Comparison of ENCODE assay signal across 16 cellular contexts in the genomic region with DNA sequence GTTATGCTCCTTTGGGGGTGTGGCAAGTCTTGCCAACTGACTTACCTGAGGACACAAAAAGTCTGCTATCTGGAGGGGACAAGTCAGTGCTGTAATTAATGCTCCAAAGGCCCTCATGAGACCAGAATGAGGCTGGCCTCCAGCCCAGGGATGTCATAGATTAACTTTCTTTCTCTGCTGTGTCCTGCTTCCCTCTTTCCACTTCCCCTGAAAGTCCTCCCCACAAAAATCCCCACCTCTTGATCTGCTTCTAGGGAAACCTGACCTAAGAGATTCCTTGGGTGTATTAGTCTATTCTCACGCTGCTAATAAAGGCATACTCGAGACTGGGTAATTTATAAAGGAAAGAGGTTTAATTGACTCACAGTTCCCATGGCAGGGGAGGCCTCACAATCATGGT. TPM values are rescaled to one million over a fixed set of nuclear protein-coding genes. Genes with fewer than 3 reads are reported as not detected.
A peak's percentile ranks its signal among the peaks of the same experiment; 100 is the strongest.
DNase-seq lines count a peak whose midpoint lies in the region; ATAC-seq and TF ChIP-seq lines count a peak whose summit lies in the region.
"Had no signal": no experiment of that assay in that cellular context is flagged by ENCODE, and none has a peak within 500 bp of the region (broad histone marks: within the 10 kb centered on the region; RNA-seq: fewer than 3 reads in every experiment).

No MANE protein-coding gene starts in this region.

- TF ChIP-seq CTCF in chondrocyte (IDR thresholded peaks at IDR 0.05) (no peak), smooth muscle cell (IDR thresholded peaks at IDR 0.05; ENCODE audit: borderline replicate concordance, insufficient read depth, poor library complexity, severe bottlenecking) (no peak)

- no peaks in the 10 kb centered on the region for H3K27me3 ChIP-seq in smooth muscle cell (ENCODE audit: low read depth)
- H3K27me3 ChIP-seq: BLaER1 treated with 17β-estradiol and CSF1 and Interleukin-3, amounts not matched to agents 10 nM and 100 nM had no signal

- WGBS in smooth muscle cell (ENCODE audit: low lambda C conversion rate): 75% methylated on average over 2 of the region's 2 CpGs

- H3K79me2 ChIP-seq in smooth muscle cell (ENCODE audit: low read depth): no peaks in the 10 kb centered on the region

- peak overlapping the region; percentile 9 for H3K27ac Mint-ChIP-seq in activated naive CD8-positive, alpha-beta T cell treated with anti-CD3 and anti-CD28 coated beads, Interleukin-2, amount 50 U/mL, for 24 hours
- H3K27ac Mint-ChIP-seq in activated naive CD8-positive, alpha-beta T cell treated with anti-CD3 and anti-CD28 coated beads for 36 hours: no peak overlapping the region
- H3K27ac Mint-ChIP-seq in chondrocyte (ENCODE audit: unreplicated experiment): no peak overlapping the region

- H3K4me1 ChIP-seq in smooth muscle cell (ENCODE audit: low read depth): no peaks in the 10 kb centered on the region
- H3K4me1 ChIP-seq: BLaER1 treated with 17β-estradiol and CSF1 and Interleukin-3, amounts not matched to agents 10 nM and 100 nM; SJCRH30 had no signal

- no peak for ATAC-seq in activated naive CD8-positive, alpha-beta T cell treated with anti-CD3 and anti-CD28 coated beads, Interleukin-2, amount 50 U/mL, for 24 hours
- no peak for ATAC-seq in GM21825 (IDR thresholded peaks at IDR 0.05; ENCODE audit: unreplicated experiment)

- no peak overlapping the region for H3K27ac ChIP-seq in smooth muscle cell (ENCODE audit: low read depth)
- H3K27ac ChIP-seq: BLaER1 treated with 17β-estradiol and CSF1 and Interleukin-3, amounts not matched to agents 10 nM and 100 nM; KMS-11; SJCRH30 had no signal

- H3K27me3 Mint-ChIP-seq in activated naive CD8-positive, alpha-beta T cell treated with anti-CD3 and anti-CD28 coated beads, Interleukin-2, amount 50 U/mL, for 24 hours: no peaks in the 10 kb centered on the region
- no peaks in the 10 kb centered on the region for H3K27me3 Mint-ChIP-seq in activated naive CD8-positive, alpha-beta T cell treated with anti-CD3 and anti-CD28 coated beads for 36 hours
- H3K27me3 Mint-ChIP-seq in chondrocyte (ENCODE audit: low read depth): no peaks in the 10 kb centered on the region

- H3K4me2 ChIP-seq in smooth muscle cell: no peak overlapping the region
- H3K4me2 ChIP-seq: BLaER1 treated with 17β-estradiol and CSF1 and Interleukin-3, amounts not matched to agents 10 nM and 100 nM; KMS-11 had no signal

- H3K36me3 Mint-ChIP-seq in activated naive CD8-positive, alpha-beta T cell treated with anti-CD3 and anti-CD28 coated beads, Interleukin-2, amount 50 U/mL, for 24 hours (ENCODE audit: low read depth): peaks cover 15% of the 10 kb centered on the region
- peaks cover 10% of the 10 kb centered on the region for H3K36me3 Mint-ChIP-seq in activated naive CD8-positive, alpha-beta T cell treated with anti-CD3 and anti-CD28 coated beads for 36 hours
- peaks cover 4% of the 10 kb centered on the region for H3K36me3 Mint-ChIP-seq in chondrocyte (ENCODE audit: low read depth)

- no peak overlapping the region for H2AFZ ChIP-seq in smooth muscle cell (ENCODE audit: low read depth)

- no peak overlapping the region for H3K9ac ChIP-seq in smooth muscle cell (ENCODE audit: low read depth)
- H3K9ac ChIP-seq: BLaER1 treated with 17β-estradiol and CSF1 and Interleukin-3, amounts not matched to agents 10 nM and 100 nM; KMS-11 had no signal

- H3K36me3 ChIP-seq in smooth muscle cell (ENCODE audit: low read depth): no peaks in the 10 kb centered on the region
- H3K36me3 ChIP-seq: SJCRH30 had no signal

- no peaks in the 10 kb centered on the region for H3K9me3 ChIP-seq in smooth muscle cell (replicated peaks; ENCODE audit: low read depth)
- H3K9me3 ChIP-seq: SJCRH30 had no signal

- no peaks in the 10 kb centered on the region for H3F3A ChIP-seq in smooth muscle cell (ENCODE audit: low read depth)

- peaks cover 20% of the 10 kb centered on the region for H3K9me3 Mint-ChIP-seq in activated naive CD8-positive, alpha-beta T cell treated with anti-CD3 and anti-CD28 coated beads, Interleukin-2, amount 50 U/mL, for 24 hours
- H3K9me3 Mint-ChIP-seq in activated naive CD8-positive, alpha-beta T cell treated with anti-CD3 and anti-CD28 coated beads for 36 hours: peaks cover 9% of the 10 kb centered on the region
- peaks cover 11% of the 10 kb centered on the region for H3K9me3 Mint-ChIP-seq in chondrocyte (ENCODE audit: low read depth)

- H3K4me3 ChIP-seq in smooth muscle cell: no peak overlapping the region
- H3K4me3 ChIP-seq: BLaER1 treated with 17β-estradiol and CSF1 and Interleukin-3, amounts not matched to agents 10 nM and 100 nM; SJCRH30 had no signal

- H3K4me1 Mint-ChIP-seq in activated naive CD8-positive, alpha-beta T cell treated with anti-CD3 and anti-CD28 coated beads, Interleukin-2, amount 50 U/mL, for 24 hours: peaks cover 2% of the 10 kb centered on the region
- no peaks in the 10 kb centered on the region for H3K4me1 Mint-ChIP-seq in activated naive CD8-positive, alpha-beta T cell treated with anti-CD3 and anti-CD28 coated beads for 36 hours
- no peaks in the 10 kb centered on the region for H3K4me1 Mint-ChIP-seq in chondrocyte (ENCODE audit: low read depth)

- no peak overlapping the region for H3K4me3 Mint-ChIP-seq in activated naive CD8-positive, alpha-beta T cell treated with anti-CD3 and anti-CD28 coated beads, Interleukin-2, amount 50 U/mL, for 24 hours
- H3K4me3 Mint-ChIP-seq in activated naive CD8-positive, alpha-beta T cell treated with anti-CD3 and anti-CD28 coated beads for 36 hours: no peak overlapping the region
- H3K4me3 Mint-ChIP-seq in chondrocyte (ENCODE audit: unreplicated experiment): no peak overlapping the region

- H4K20me1 ChIP-seq in smooth muscle cell (ENCODE audit: low read depth): no peaks in the 10 kb centered on the region
- H4K20me1 ChIP-seq: BLaER1 treated with 17β-estradiol and CSF1 and Interleukin-3, amounts not matched to agents 10 nM and 100 nM had no signal

- no peak for DNase-seq in activated naive CD8-positive, alpha-beta T cell treated with anti-CD3 and anti-CD28 coated beads, Interleukin-2, amount 50 U/mL, for 24 hours
- no peak for DNase-seq in activated naive CD8-positive, alpha-beta T cell treated with anti-CD3 and anti-CD28 coated beads for 36 hours
- DNase-seq in chondrocyte (ENCODE audit: low spot score) (peak; percentile 2), mesenteric fat pad (ENCODE audit: low spot score) (peak; percentile 47), smooth muscle cell (lab: John Stamatoyannopoulos, UW; ENCODE audit: unreplicated experiment) (no peak), foreskin melanocyte (no peak)
- DNase-seq: CD8-positive, alpha-beta memory T cell; NCI-H1417; NCI-H187 treated with DMSO at 0.1 percent for 48 hours; NCI-H226; NCI-H524; NCI-H82; SJCRH30 had no signal

RNA-seq across cellular contexts. Expression of gene RUNX3, which starts 39.2 kb away (rescaled TPM):
- total RNA-seq in activated naive CD8-positive, alpha-beta T cell treated with anti-CD3 and anti-CD28 coated beads for 36 hours: 100 to 1,000 TPM; 144 TPM
- 1.8 to 2.9 TPM in 2 of 3 replicates, not detected in the other for total RNA-seq in chondrocyte
- 3.4 TPM for total RNA-seq in mesenteric fat pad
- total RNA-seq in smooth muscle cell: 2.3 and 4.5 TPM in 2 replicates
- polyA plus RNA-seq in smooth muscle cell: 6.5 and 8.2 TPM in 2 replicates

Comparison
In these comparisons a context has a peak if more than half of its experiments do, and no peak if none do; other contexts are left out.
1. DNase-seq: peak in chondrocyte (single experiment) and mesenteric fat pad (single experiment); none in activated naive CD8-positive, alpha-beta T cell treated with anti-CD3 and anti-CD28 coated beads, Interleukin-2, amount 50 U/mL, for 24 hours (single experiment), activated naive CD8-positive, alpha-beta T cell treated with anti-CD3 and anti-CD28 coated beads for 36 hours (single experiment), smooth muscle cell (single experiment) and foreskin melanocyte (single experiment).
2. RNA of gene RUNX3, which starts 39.2 kb away (total RNA-seq): 144 TPM in activated naive CD8-positive, alpha-beta T cell treated with anti-CD3 and anti-CD28 coated beads for 36 hours; 2.3 to 4.5 TPM in smooth muscle cell, 3.4 TPM in mesenteric fat pad (single experiment) and 1.8 to 2.9 TPM in chondrocyte; every median in the first group is over 10 times any median in the second.